Comparison of ENCODE assay signal across 20 cellular contexts in the genomic region with DNA sequence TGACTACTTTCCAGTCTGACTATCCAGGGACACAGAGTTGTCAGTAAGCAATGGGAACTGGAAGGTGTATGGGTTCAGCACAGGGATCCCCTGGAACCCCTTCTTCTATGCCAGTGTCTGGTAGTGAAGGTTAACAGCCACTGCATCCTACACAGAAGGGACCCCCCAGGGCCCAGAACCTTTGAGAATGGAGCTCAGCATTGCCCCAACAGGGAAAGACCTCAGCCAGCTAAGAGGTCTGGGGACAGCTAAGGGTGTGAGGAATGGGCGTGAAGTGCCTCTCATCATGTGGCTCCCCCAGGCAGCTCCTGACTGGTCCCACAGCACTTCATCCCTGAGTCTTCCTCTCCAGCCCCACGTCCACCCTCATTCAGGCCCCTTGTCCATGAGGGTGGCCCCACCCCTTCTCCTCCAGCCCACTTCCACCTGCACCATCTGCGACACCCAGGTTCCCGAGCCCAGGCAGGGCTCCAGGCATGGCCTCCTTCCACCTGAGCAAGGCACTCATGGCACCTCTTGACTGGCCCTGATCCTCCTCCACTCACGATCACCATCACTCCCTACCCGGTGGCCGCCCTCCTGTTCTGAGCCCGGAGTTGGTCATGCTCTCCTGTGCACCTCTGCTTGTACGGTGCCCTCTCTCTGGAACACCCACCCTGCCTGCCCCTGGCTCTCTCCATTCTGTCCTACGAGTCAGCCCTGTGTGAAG.
DNase-seq lines count a peak whose midpoint lies in the region; ATAC-seq and TF ChIP-seq lines count a peak whose summit lies in the region.
"Had no signal": no experiment of that assay in that cellular context is flagged by ENCODE, and none has a peak within 500 bp of the region (broad histone marks: within the 10 kb centered on the region; RNA-seq: fewer than 3 reads in every experiment).

No MANE protein-coding gene starts in this region.

- no peak overlapping the region for H2AFZ ChIP-seq in neural progenitor cell (replicated peaks)

- H3K9me3 ChIP-seq in neural progenitor cell (ENCODE audit: low read depth), result no peaks in the 10 kb centered on the region
- H3K9me3 ChIP-seq: HAP-1, tibial artery had no signal

- H3K36me3 Mint-ChIP-seq in activated T-cell treated with anti-CD3 and anti-CD28 coated beads, Interleukin-2, amount 50 U/mL, for 4 hours (ENCODE audit: insufficient read depth), result peaks cover under 1% of the 10 kb centered on the region
- H3K36me3 Mint-ChIP-seq in neural progenitor cell, result no peaks in the 10 kb centered on the region
- H3K36me3 Mint-ChIP-seq: activated naive CD4-positive, alpha-beta T cell treated with anti-CD3 and anti-CD28 coated beads, Interleukin-2, amount 50 U/mL, for 72 hours; memory B cell had no signal

- no peaks in the 10 kb centered on the region for H3K79me2 ChIP-seq in neural progenitor cell (ENCODE audit: low read depth)

- H3K27me3 Mint-ChIP-seq in activated T-cell treated with anti-CD3 and anti-CD28 coated beads, Interleukin-2, amount 50 U/mL, for 4 hours (ENCODE audit: low read depth), result no peaks in the 10 kb centered on the region
- H3K27me3 Mint-ChIP-seq in neural progenitor cell (ENCODE audit: insufficient read depth, low read depth), result peaks cover 8% of the 10 kb centered on the region
- H3K27me3 Mint-ChIP-seq: central memory CD8-positive, alpha-beta T cell; memory B cell had no signal

- H3K9ac ChIP-seq in neural progenitor cell, result no peak overlapping the region

- H3K27ac ChIP-seq in neural progenitor cell, result no peak overlapping the region
- H3K27ac ChIP-seq: tibial artery had no signal

- no peaks in the 10 kb centered on the region for H3K9me3 Mint-ChIP-seq in activated T-cell treated with anti-CD3 and anti-CD28 coated beads, Interleukin-2, amount 50 U/mL, for 4 hours
- no peaks in the 10 kb centered on the region for H3K9me3 Mint-ChIP-seq in neural progenitor cell
- H3K9me3 Mint-ChIP-seq: activated naive CD4-positive, alpha-beta T cell treated with anti-CD3 and anti-CD28 coated beads, Interleukin-2, amount 50 U/mL, for 72 hours; central memory CD8-positive, alpha-beta T cell; memory B cell had no signal

- peak; percentile 9 to 15 for DNase-seq in activated T-cell treated with anti-CD3 and anti-CD28 coated beads, Interleukin-2, amount 50 U/mL, for 48 hours
- no peak for DNase-seq in activated T-cell treated with anti-CD3 and anti-CD28 coated beads, Interleukin-2, amount 50 U/mL, for 4 hours
- DNase-seq in ecto neural progenitor cell (ENCODE audit: low spot score), result peak; percentile 36
- no peak for DNase-seq in neural progenitor cell (ENCODE audit: low spot score)
- DNase-seq in ureter (ENCODE audit: low spot score), result peak; percentile 38
- no peak for DNase-seq in stimulated activated CD4-positive, alpha-beta T cell treated with anti-CD3 and anti-CD28 coated beads, Interleukin-4, amount 100 ng/mL, for 4 hours
- DNase-seq in DMS 273 (lab: John Stamatoyannopoulos, UW; ENCODE audit: unreplicated experiment), result no peak
- no peak for DNase-seq in T-helper 2 cell
- DNase-seq: activated CD4-positive, alpha-beta T cell treated with anti-CD3 and anti-CD28 coated beads for 1 hour; NCI-H524; NK-92 treated with Interleukin-12 subunit alpha and Interleukin-12 subunit beta, amount 100 ng/mL, for 24 hours; occipital lobe; stimulated activated naive CD4-positive, alpha-beta T cell treated with Interleukin-2 at 50 U/mL for 16 hours had no signal

- TF ChIP-seq CTCF in neural progenitor cell (IDR thresholded peaks at IDR 0.05), result no peak

- ATAC-seq in activated T-cell treated with anti-CD3 and anti-CD28 coated beads, Interleukin-2, amount 50 U/mL, for 4 hours, result no peak

- peaks cover 41% of the 10 kb centered on the region for H4K20me1 ChIP-seq in neural progenitor cell (ENCODE audit: low read depth)

- no peaks in the 10 kb centered on the region for H3K4me1 Mint-ChIP-seq in activated T-cell treated with anti-CD3 and anti-CD28 coated beads, Interleukin-2, amount 50 U/mL, for 4 hours (ENCODE audit: low read depth)
- H3K4me1 Mint-ChIP-seq in neural progenitor cell, result peaks cover 26% of the 10 kb centered on the region
- H3K4me1 Mint-ChIP-seq: central memory CD8-positive, alpha-beta T cell; memory B cell had no signal

- peak overlapping the region; percentile 61 for H3K4me2 ChIP-seq in neural progenitor cell
- H3K4me2 ChIP-seq: smooth muscle cell had no signal

- peaks cover 30% of the 10 kb centered on the region for H3K27me3 ChIP-seq in neural progenitor cell
- H3K27me3 ChIP-seq: dorsolateral prefrontal cortex, tibial artery had no signal

- H3K27ac Mint-ChIP-seq in neural progenitor cell, result no peak overlapping the region
- H3K27ac Mint-ChIP-seq: memory B cell had no signal

- H3K4me1 ChIP-seq in neural progenitor cell, result peaks cover 21% of the 10 kb centered on the region
- H3K4me1 ChIP-seq: HAP-1 had no signal

- no peak overlapping the region for H3K4me3 Mint-ChIP-seq in activated T-cell treated with anti-CD3 and anti-CD28 coated beads, Interleukin-2, amount 50 U/mL, for 4 hours
- no peak overlapping the region for H3K4me3 Mint-ChIP-seq in neural progenitor cell
- H3K4me3 Mint-ChIP-seq: central memory CD8-positive, alpha-beta T cell; memory B cell had no signal

- H3F3A ChIP-seq in neural progenitor cell (ENCODE audit: low read depth), result peaks cover 23% of the 10 kb centered on the region

- no peak overlapping the region for H3K4me3 ChIP-seq in neural progenitor cell
- H3K4me3 ChIP-seq: dorsolateral prefrontal cortex, HAP-1, smooth muscle cell, tibial artery had no signal

- no peaks in the 10 kb centered on the region for H3K36me3 ChIP-seq in neural progenitor cell
- H3K36me3 ChIP-seq: HAP-1 had no signal

Comparison
In these comparisons a context has a peak if more than half of its experiments do, and no peak if none do; other contexts are left out.
1. DNase-seq: peak in activated T-cell treated with anti-CD3 and anti-CD28 coated beads, Interleukin-2, amount 50 U/mL, for 48 hours (2 of 2), ecto neural progenitor cell (single experiment) and ureter (single experiment); none in activated T-cell treated with anti-CD3 and anti-CD28 coated beads, Interleukin-2, amount 50 U/mL, for 4 hours (single experiment), neural progenitor cell (single experiment), stimulated activated CD4-positive, alpha-beta T cell treated with anti-CD3 and anti-CD28 coated beads, Interleukin-4, amount 100 ng/mL, for 4 hours (0 of 2), DMS 273 (single experiment) and T-helper 2 cell (0 of 5).